ENCODE assay signal across 8 cellular contexts in genomic region chr1:10866314-10867091, GRCh38.
A peak's percentile ranks its signal among the peaks of the same experiment; 100 is the strongest.
DNase-seq lines count a peak whose midpoint lies in the region; ATAC-seq and TF ChIP-seq lines count a peak whose summit lies in the region.

No MANE protein-coding gene starts in this region.

- H3K27me3 Mint-ChIP-seq in Calu3 (ENCODE audit: unreplicated experiment): peaks cover 58% of the 10 kb centered on the region
- peaks cover 90% of the 10 kb centered on the region for H3K27me3 Mint-ChIP-seq in activated naive CD4-positive, alpha-beta T cell treated with anti-CD3 and anti-CD28 coated beads, Interleukin-2, amount 10 ng/mL, durations not matched to agents 7 days and 5 days

- H3K36me3 Mint-ChIP-seq in Calu3 (ENCODE audit: insufficient read depth, unreplicated experiment): peaks cover 8% of the 10 kb centered on the region
- no peaks in the 10 kb centered on the region for H3K36me3 Mint-ChIP-seq in activated naive CD4-positive, alpha-beta T cell treated with anti-CD3 and anti-CD28 coated beads, Interleukin-2, amount 10 ng/mL, durations not matched to agents 7 days and 5 days

- H3K27ac ChIP-seq in MM.1S (ENCODE audit: low read length): no peak overlapping the region

- H3K9me3 ChIP-seq in MM.1S (replicated peaks; ENCODE audit: insufficient read depth, low read length): no peaks in the 10 kb centered on the region

- no peaks in the 10 kb centered on the region for H3F3A ChIP-seq in MM.1S (ENCODE audit: insufficient read depth, low read length)

- no peak for ATAC-seq in GM21786 (IDR thresholded peaks at IDR 0.05; ENCODE audit: unreplicated experiment)

- H3K9me3 Mint-ChIP-seq in Calu3 (ENCODE audit: low read depth, unreplicated experiment): no peaks in the 10 kb centered on the region
- H3K9me3 Mint-ChIP-seq in activated naive CD4-positive, alpha-beta T cell treated with anti-CD3 and anti-CD28 coated beads, Interleukin-2, amount 10 ng/mL, durations not matched to agents 7 days and 5 days: no peaks in the 10 kb centered on the region

- H3K9ac ChIP-seq in MM.1S (ENCODE audit: low read length): no peak overlapping the region

- H3K79me2 ChIP-seq in MM.1S (ENCODE audit: low read length): no peaks in the 10 kb centered on the region

- no peak overlapping the region for H3K27ac Mint-ChIP-seq in Calu3 (ENCODE audit: unreplicated experiment)
- no peak overlapping the region for H3K27ac Mint-ChIP-seq in activated naive CD4-positive, alpha-beta T cell treated with anti-CD3 and anti-CD28 coated beads, Interleukin-2, amount 10 ng/mL, durations not matched to agents 7 days and 5 days

- H3K4me3 Mint-ChIP-seq in Calu3 (ENCODE audit: low read depth, unreplicated experiment): peak overlapping the region; percentile 34
- H3K4me3 Mint-ChIP-seq in activated naive CD4-positive, alpha-beta T cell treated with anti-CD3 and anti-CD28 coated beads, Interleukin-2, amount 10 ng/mL, durations not matched to agents 7 days and 5 days: peak overlapping the region; percentile 58

- H3K4me3 ChIP-seq in MM.1S (ENCODE audit: low read length): no peak overlapping the region

- TF ChIP-seq CTCF in Calu3 (IDR thresholded peaks at IDR 0.05; ENCODE audit: unreplicated experiment): no peak
- TF ChIP-seq CTCF in MM.1S (IDR thresholded peaks at IDR 0.05; ENCODE audit: low read length): no peak

- BruUV-seq in Calu3 (replicated peaks; lab: Mats Ljungman, UMichigan): no TSS peak

- CTCF ChIA-PET in Calu3 (lab: Charles Lee): interaction anchor here (0.6 to 1.5 kb wide), 4 partner anchors 73 to 372 kb away, joined by 3 to 6 read pairs (median 4); no protein-coding TSS in a partner anchor
- CTCF ChIA-PET in activated naive CD4-positive, alpha-beta T cell treated with anti-CD3 and anti-CD28 coated beads, Interleukin-2, amount 10 ng/mL, durations not matched to agents 7 days and 5 days (lab: Charles Lee): interaction anchor here (0.6 to 1.2 kb wide), 3 partner anchors 15 to 357 kb away, joined by 3 read pairs; no protein-coding TSS in a partner anchor

- no peaks in the 10 kb centered on the region for H4K20me1 ChIP-seq in MM.1S (ENCODE audit: insufficient read depth, low read length)

- no peak overlapping the region for H3K4me2 ChIP-seq in MM.1S (ENCODE audit: low read depth, low read length)

- H3K9me2 ChIP-seq in MM.1S (replicated peaks; ENCODE audit: insufficient read depth, low read length): no peaks in the 10 kb centered on the region

- peaks cover 10% of the 10 kb centered on the region for H3K4me1 Mint-ChIP-seq in Calu3 (ENCODE audit: low read depth, unreplicated experiment)
- peaks cover 10% of the 10 kb centered on the region for H3K4me1 Mint-ChIP-seq in activated naive CD4-positive, alpha-beta T cell treated with anti-CD3 and anti-CD28 coated beads, Interleukin-2, amount 10 ng/mL, durations not matched to agents 7 days and 5 days

- DNase-seq in Calu3 (peak; percentile 4), NCI-H510A (lab: John Stamatoyannopoulos, UW) (peak; percentile 96), hepatic stellate cell (ENCODE audit: low spot score) (peak; percentile 36), MM.1S (no peak), NAMALWA (ENCODE audit: low spot score) (no peak)
- peak; percentile 45 for DNase-seq in activated naive CD4-positive, alpha-beta T cell treated with anti-CD3 and anti-CD28 coated beads, Interleukin-2, amount 10 ng/mL, durations not matched to agents 7 days and 5 days
- peak; percentile 43 for DNase-seq in stimulated activated CD4-positive, alpha-beta T cell treated with anti-CD3 and anti-CD28 coated beads, Interleukin-15, amount 100 ng/mL, for 24 hours

- intact Hi-C loops in Calu3 (cut with micrococcal nuclease; ENCODE audit: unreplicated experiment): loop anchor here (5.0 kb wide), 1 partner anchor 174 kb away; no protein-coding TSS in a partner anchor

- peaks cover 93% of the 10 kb centered on the region for H3K27me3 ChIP-seq in MM.1S (replicated peaks; ENCODE audit: insufficient read depth, low read length)

- no peaks in the 10 kb centered on the region for H3K4me1 ChIP-seq in MM.1S (ENCODE audit: low read length)

- no peaks in the 10 kb centered on the region for H3K36me3 ChIP-seq in MM.1S (replicated peaks; ENCODE audit: insufficient read depth, low read length)

- no peak overlapping the region for H2AFZ ChIP-seq in MM.1S (ENCODE audit: low read length)

Comparison
In these comparisons a context has a peak if more than half of its experiments do, and no peak if none do; other contexts are left out.
1. DNase-seq: peak in Calu3 (single experiment), NCI-H510A (single experiment), activated naive CD4-positive, alpha-beta T cell treated with anti-CD3 and anti-CD28 coated beads, Interleukin-2, amount 10 ng/mL, durations not matched to agents 7 days and 5 days (single experiment), hepatic stellate cell (single experiment) and stimulated activated CD4-positive, alpha-beta T cell treated with anti-CD3 and anti-CD28 coated beads, Interleukin-15, amount 100 ng/mL, for 24 hours (single experiment); none in MM.1S (single experiment) and NAMALWA (single experiment).